Comparison of ENCODE assay signal across 32 cellular contexts in the genomic region with DNA sequence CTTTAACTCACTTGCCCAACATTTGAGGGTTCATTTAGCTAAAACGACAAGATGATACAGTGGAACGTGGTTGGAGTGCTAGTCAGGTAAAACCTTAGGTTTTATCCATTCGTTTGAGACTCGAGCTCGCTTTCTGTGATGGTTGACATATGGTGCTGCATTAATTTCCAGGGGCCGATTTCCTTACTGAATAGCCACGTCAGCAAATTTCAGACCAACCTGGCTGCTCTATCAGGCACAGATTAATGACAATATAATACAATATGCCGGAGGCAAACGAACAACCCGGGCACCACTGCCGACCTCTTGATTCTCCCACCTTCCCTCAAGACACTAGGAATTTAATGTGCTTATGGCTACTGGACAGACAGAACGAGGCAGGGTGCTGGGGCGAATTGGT.
"Had no signal": no experiment of that assay in that cellular context is flagged by ENCODE, and none has a peak within 500 bp of the region (broad histone marks: within the 10 kb centered on the region; RNA-seq: fewer than 3 reads in every experiment).

No MANE protein-coding gene starts in this region.

- H3K4me3 Mint-ChIP-seq: activated B cell treated with CpG ODN at 0.5 μM for 24 hours; activated CD8-positive, alpha-beta T cell treated with anti-CD3 and anti-CD28 coated beads for 36 hours; activated naive CD8-positive, alpha-beta T cell; activated T-cell treated with anti-CD3 and anti-CD28 coated beads, Interleukin-2, amount 50 U/mL, for 4 hours; activated T-helper 17 cell treated with anti-CD3 and anti-CD28 coated beads, Interleukin-2, amount 50 U/mL, for 72 hours; central memory CD8-positive, alpha-beta T cell; dendritic cell treated with granulocyte-macrophage colony-stimulating factor and Interleukin-4, amounts not matched to agents 40 ng/mL and 50 ng/mL, for 4 days; endodermal cell had no signal

- H3K27ac ChIP-seq: brain microvascular endothelial cell, coronary artery, dorsolateral prefrontal cortex, WERI-Rb-1 had no signal

- H3K27me3 Mint-ChIP-seq: activated B cell treated with CpG ODN at 0.5 μM for 24 hours; activated CD8-positive, alpha-beta T cell treated with anti-CD3 and anti-CD28 coated beads for 36 hours; activated T-helper 17 cell treated with anti-CD3 and anti-CD28 coated beads, Interleukin-2, amount 50 U/mL, for 72 hours; central memory CD8-positive, alpha-beta T cell; dendritic cell treated with granulocyte-macrophage colony-stimulating factor and Interleukin-4, amounts not matched to agents 40 ng/mL and 50 ng/mL, for 4 days had no signal

- H3K27me3 ChIP-seq: brain microvascular endothelial cell had no signal

- H3K4me3 ChIP-seq: coronary artery, dorsolateral prefrontal cortex had no signal

- H3K27ac Mint-ChIP-seq: activated B cell treated with CpG ODN at 0.5 μM for 24 hours; activated CD8-positive, alpha-beta T cell treated with anti-CD3 and anti-CD28 coated beads for 36 hours; activated naive CD8-positive, alpha-beta T cell; activated T-helper 17 cell treated with anti-CD3 and anti-CD28 coated beads, Interleukin-2, amount 50 U/mL, for 72 hours; dendritic cell treated with granulocyte-macrophage colony-stimulating factor and Interleukin-4, amounts not matched to agents 40 ng/mL and 50 ng/mL, for 4 days; endodermal cell had no signal

- H3K36me3 ChIP-seq: brain microvascular endothelial cell, WERI-Rb-1 had no signal

- FAIRE-seq: astrocyte, bronchial epithelial cell, frontal cortex had no signal

- ATAC-seq: activated CD4-positive, CD25-positive, alpha-beta regulatory T cell treated with anti-CD3 and anti-CD28 coated beads, Interleukin-2, amount 50 U/mL, for 24 hours; activated CD8-positive, alpha-beta T cell treated with anti-CD3 and anti-CD28 coated beads for 36 hours; activated T-cell treated with anti-CD3 and anti-CD28 coated beads, Interleukin-2, amount 50 U/mL, for 4 hours; activated T-helper 17 cell treated with anti-CD3 and anti-CD28 coated beads, Interleukin-2, amount 50 U/mL, for 72 hours; esophagus mucosa had no signal

- H3K4me1 Mint-ChIP-seq: activated T-helper 17 cell treated with anti-CD3 and anti-CD28 coated beads, Interleukin-2, amount 50 U/mL, for 72 hours; central memory CD8-positive, alpha-beta T cell; endodermal cell had no signal

- DNase-seq: activated B cell treated with CpG ODN at 0.5 μM for 24 hours; activated CD4-positive, alpha-beta T cell treated with anti-CD3 and anti-CD28 coated beads for 48 hours; activated CD4-positive, alpha-beta T cell treated with anti-CD3 and anti-CD28 coated beads, Interleukin-2, amount 50 U/mL, for 1 hour; activated CD4-positive, alpha-beta T cell treated with anti-CD3 and anti-CD28 coated beads, Interleukin-2, amount 50 U/mL, for 48 hours; activated CD8-positive, alpha-beta memory T cell treated with anti-CD3 and anti-CD28 coated beads for 24 hours; activated CD8-positive, alpha-beta T cell treated with anti-CD3 and anti-CD28 coated beads for 36 hours; activated effector memory CD4-positive, alpha-beta T cell treated with Interleukin-2 at 50 U/mL for 16 hours; activated gamma-delta T cell treated with Interleukin-2 at 50 U/mL for 16 hours; activated naive CD4-positive, alpha-beta T cell treated with anti-CD3 and anti-CD28 coated beads, Interleukin-2, amount 50 U/mL, for 16 hours; activated naive CD4-positive, alpha-beta T cell treated with Interleukin-2 at 50 U/mL for 16 hours; activated T-cell treated with anti-CD3 and anti-CD28 coated beads, Interleukin-2, amount 50 U/mL, for 4 hours; amniotic stem cell; anterior cingulate cortex; brain microvascular endothelial cell; dorsolateral prefrontal cortex; effector memory CD4-positive, alpha-beta T cell; endodermal cell; foreskin fibroblast; head of caudate nucleus; hippocampal formation; T1000; WERI-Rb-1 had no signal

- H3K9me3 Mint-ChIP-seq: activated B cell treated with CpG ODN at 0.5 μM for 24 hours; activated CD8-positive, alpha-beta T cell treated with anti-CD3 and anti-CD28 coated beads for 36 hours; activated T-cell treated with anti-CD3 and anti-CD28 coated beads, Interleukin-2, amount 50 U/mL, for 4 hours; activated T-helper 17 cell treated with anti-CD3 and anti-CD28 coated beads, Interleukin-2, amount 50 U/mL, for 72 hours; central memory CD8-positive, alpha-beta T cell; dendritic cell treated with granulocyte-macrophage colony-stimulating factor and Interleukin-4, amounts not matched to agents 40 ng/mL and 50 ng/mL, for 4 days; endodermal cell had no signal
